In genomic region chr17:41540921-41541625, GRCh38 we compare ENCODE assay signal across 1 cellular context.
A peak's percentile ranks its signal among the peaks of the same experiment; 100 is the strongest.
TF ChIP-seq lines count a peak whose summit lies in the region.

No MANE protein-coding gene starts in this region.

TF ChIP-seq in K562, 482 proteins besides CTCF, POLR2A, EP300 and RAD21 (continued from another document and continues in another):
- TF ChIP-seq ELK3 (CRISPR knock-in tag; IDR thresholded peaks at IDR 0.05) (no peak), RBM17 (IDR thresholded peaks at IDR 0.05; ENCODE audit: borderline replicate concordance, low read depth, low read length) (no peak), ZNF583 (CRISPR knock-in tag; IDR thresholded peaks at IDR 0.05) (no peak), ARNT (IDR thresholded peaks at IDR 0.05) (no peak), CBFA2T3 (IDR thresholded peaks at IDR 0.05) (peak; percentile 84), MTA2 (IDR thresholded peaks at IDR 0.05; ENCODE audit: low read depth) (0 out of 2 replicates have a peak, but pooled peaks have one; percentile 10), HDAC2 (IDR thresholded peaks at IDR 0.05) (0 out of 2 replicates have a peak, but pooled peaks have one; percentile 26), TAF7 (tag; IDR thresholded peaks at IDR 0.05) (no peak), ZNF395 (CRISPR knock-in tag; IDR thresholded peaks at IDR 0.05) (no peak), FOSL1 (tag; conservative IDR thresholded peaks at IDR 0.05) (peak; percentile 41; the same call in 1 of the 2 replicates), GTF2F1 (IDR thresholded peaks at IDR 0.05; ENCODE audit: low read depth, low read length) (no peak), SIX5 (IDR thresholded peaks at IDR 0.05; ENCODE audit: borderline replicate concordance in 1 of 2, insufficient read depth in 1 of 2, low read depth in 1 of 2, low read length in 2 of 2) (no peak), U2AF2 (optimal IDR thresholded peaks at IDR 0.05; ENCODE audit: low read depth, low read length) (no peak), TFAP4 (CRISPR knock-in tag; IDR thresholded peaks at IDR 0.05; ENCODE audit: borderline replicate concordance) (0 out of 2 replicates have a peak, but pooled peaks have one; percentile 38), E2F8 (IDR thresholded peaks at IDR 0.05; ENCODE audit: low read depth, partially characterized antibody) (no peak), ZNF699 (CRISPR knock-in tag; IDR thresholded peaks at IDR 0.05; ENCODE audit: insufficient replicate concordance) (no peak), E2F5 (CRISPR knock-in tag; IDR thresholded peaks at IDR 0.05) (no peak), CTCFL (IDR thresholded peaks at IDR 0.05; ENCODE audit: borderline replicate concordance, insufficient read depth, low read depth, low read length, poor library complexity, severe bottlenecking) (no peak), HDAC1 (IDR thresholded peaks at IDR 0.05) (peak in 1 of 2 experiments; percentile 41; a peak in 1 of 4 replicates), SOX6 (IDR thresholded peaks at IDR 0.05) (no peak), CCNT2 (IDR thresholded peaks at IDR 0.05; ENCODE audit: borderline replicate concordance, extremely low read depth, insufficient read length, low read depth, low read length) (no peak), XRCC3 (IDR thresholded peaks at IDR 0.05) (no peak), MIER1 (IDR thresholded peaks at IDR 0.05; ENCODE audit: low read depth) (no peak), MED1 (CRISPR knock-in tag; IDR thresholded peaks at IDR 0.05; ENCODE audit: borderline replicate concordance) (no peak), MEIS2 (IDR thresholded peaks at IDR 0.05; ENCODE audit: partially characterized antibody) (no peak), STAT6 (CRISPR knock-in tag; IDR thresholded peaks at IDR 0.05) (no peak), BRCA1 (IDR thresholded peaks at IDR 0.05) (no peak), BRCA1 (CRISPR knock-in tag; IDR thresholded peaks at IDR 0.05) (no peak), TAL1 (IDR thresholded peaks at IDR 0.05) (peak; percentile 31; the same call in 1 of the 2 replicates), TBP (optimal IDR thresholded peaks at IDR 0.05; ENCODE audit: low read depth, low read length) (peak; percentile 57), ZNF639 (CRISPR knock-in tag; conservative IDR thresholded peaks at IDR 0.05 in 1 of 2, IDR thresholded peaks at IDR 0.05 in 1 of 2) (no peak), SMARCA4 (IDR thresholded peaks at IDR 0.05) (peak; percentile 49; the same call in 1 of the 2 replicates), ARID1B (IDR thresholded peaks at IDR 0.05) (peak; percentile 68), THRB (CRISPR knock-in tag; conservative IDR thresholded peaks at IDR 0.05) (no peak), RBM15 (IDR thresholded peaks at IDR 0.05; ENCODE audit: insufficient read depth, low read length) (no peak), KLF16 (IDR thresholded peaks at IDR 0.05) (no peak; the same call in 1 of the 2 replicates), HEY1 (CRISPR knock-in tag; IDR thresholded peaks at IDR 0.05; ENCODE audit: borderline replicate concordance) (no peak), TCF3 (CRISPR knock-in tag; IDR thresholded peaks at IDR 0.05) (0 out of 2 replicates have a peak, but pooled peaks have one; percentile 8), SMARCE1 (IDR thresholded peaks at IDR 0.05) (0 out of 2 replicates have a peak, but pooled peaks have one; percentile 19), EGR1 (conservative IDR thresholded peaks at IDR 0.05) (peak; percentile 59), POLR3A (IDR thresholded peaks at IDR 0.05; ENCODE audit: borderline replicate concordance, extremely low read depth, insufficient read depth, insufficient read length) (no peak), SAFB2 (IDR thresholded peaks at IDR 0.05; ENCODE audit: borderline replicate concordance, low read depth, low read length, severe bottlenecking) (no peak), TEAD4 (IDR thresholded peaks at IDR 0.05; ENCODE audit: low read length) (no peak), TEAD4 (CRISPR knock-in tag; IDR thresholded peaks at IDR 0.05; ENCODE audit: borderline replicate concordance) (no peak), MYC (IDR thresholded peaks at IDR 0.05; ENCODE audit: low read depth, low read length) (no peak), MYC (CRISPR knock-in tag; IDR thresholded peaks at IDR 0.05; ENCODE audit: borderline replicate concordance, low read depth) (no peak), PREB (CRISPR knock-in tag; IDR thresholded peaks at IDR 0.05) (no peak), SREBF2 (CRISPR knock-in tag; IDR thresholded peaks at IDR 0.05) (no peak), PPARD (CRISPR knock-in tag; IDR thresholded peaks at IDR 0.05) (no peak), HNRNPH1 (optimal IDR thresholded peaks at IDR 0.05; ENCODE audit: low read depth, low read length) (no peak)
